ENCODE assay signal across 9 cellular contexts in the genomic region with DNA sequence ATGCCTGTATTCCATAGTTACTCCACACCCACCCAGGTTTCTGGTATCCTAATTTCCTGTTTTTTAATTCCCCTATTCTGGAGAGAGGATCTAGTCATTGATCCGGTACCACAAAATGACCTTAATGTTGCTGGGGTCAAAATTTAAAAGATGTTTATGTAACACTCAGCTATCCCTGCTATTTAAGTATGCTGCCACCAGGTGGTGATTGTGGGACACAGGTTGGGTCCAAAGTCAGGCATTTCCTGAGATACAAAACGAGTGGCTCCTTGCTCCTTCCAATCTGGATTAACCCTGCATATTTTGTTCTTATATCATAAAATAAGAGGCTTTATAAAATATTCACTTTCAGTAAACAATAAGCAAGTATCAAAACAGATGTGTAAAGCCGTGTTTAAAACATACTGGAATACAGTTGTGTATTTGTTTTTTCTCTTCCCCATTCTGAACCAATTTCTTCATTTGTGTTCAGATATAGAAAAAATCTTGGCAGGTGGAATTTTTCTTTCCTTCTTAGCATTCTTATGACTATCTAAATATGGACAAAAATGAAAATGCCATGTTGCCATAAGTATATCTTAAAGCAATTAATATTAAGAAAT. TPM values are rescaled to one million over a fixed set of nuclear protein-coding genes. Genes with fewer than 3 reads are reported as not detected.
DNase-seq lines count a peak whose midpoint lies in the region; ATAC-seq and TF ChIP-seq lines count a peak whose summit lies in the region.
"Had no signal": no experiment of that assay in that cellular context is flagged by ENCODE, and none has a peak within 500 bp of the region (broad histone marks: within the 10 kb centered on the region; RNA-seq: fewer than 3 reads in every experiment).

No MANE protein-coding gene starts in this region.

- H3K27ac ChIP-seq in VCaP (no peak overlapping the region), lower lobe of right lung (no peak overlapping the region), esophagus muscularis mucosa (replicated peaks in 1 of 4) (no peak overlapping the region), right cardiac atrium (ENCODE audit: low read length) (no peak overlapping the region)

- H3K36me3 ChIP-seq in lower lobe of right lung (no peaks in the 10 kb centered on the region), esophagus muscularis mucosa (no peaks in the 10 kb centered on the region)

- H3K9me3 ChIP-seq in lower lobe of right lung (no peaks in the 10 kb centered on the region), esophagus muscularis mucosa (peaks cover 0 to under 1% (median 0%) of the 10 kb centered on the region in 4 donors), right cardiac atrium (ENCODE audit: control insufficient read depth, low read length) (no peaks in the 10 kb centered on the region)

- no peak overlapping the region for H3K4me3 ChIP-seq in lower lobe of right lung
- H3K4me3 ChIP-seq in esophagus muscularis mucosa = no peak overlapping the region
- H3K4me3 ChIP-seq in right cardiac atrium (ENCODE audit: low read length) = no peak overlapping the region

- TF ChIP-seq EP300 in esophagus muscularis mucosa (IDR thresholded peaks at IDR 0.05) = no peak

- DNase-seq in DMS 273 (lab: John Stamatoyannopoulos, UW; ENCODE audit: unreplicated experiment) (peak; percentile 54), DMS 273 treated with DMSO at 0.1 percent for 48 hours (lab: John Stamatoyannopoulos, UW) (no peak), HT1080 (ENCODE audit: low read depth) (peak; percentile 15), lower lobe of right lung (no peak), esophagus muscularis mucosa (ENCODE audit: extremely low spot score) (no peak), right cardiac atrium (no peak)
- DNase-seq: activated B cell treated with CpG ODN at 0.5 μM for 24 hours had no signal

- WGBS in esophagus muscularis mucosa = 44% methylated on average over 3 of the region's 3 CpGs
- WGBS in right cardiac atrium = 46% methylated on average over 3 of the region's 3 CpGs

- H3K27me3 ChIP-seq in lower lobe of right lung (ENCODE audit: low read depth) (no peaks in the 10 kb centered on the region), esophagus muscularis mucosa (peaks cover 0 to 20% (median 0%) of the 10 kb centered on the region in 4 donors), right cardiac atrium (ENCODE audit: control insufficient read depth, insufficient read depth) (no peaks in the 10 kb centered on the region)

- TF ChIP-seq CTCF in VCaP (conservative IDR thresholded peaks at IDR 0.05) (peak; percentile 61), lower lobe of right lung (IDR thresholded peaks at IDR 0.05) (peak; percentile 29), esophagus muscularis mucosa (IDR thresholded peaks at IDR 0.05) (no peak)

- H3K4me1 ChIP-seq in lower lobe of right lung = no peaks in the 10 kb centered on the region
- no peaks in the 10 kb centered on the region for H3K4me1 ChIP-seq in esophagus muscularis mucosa
- peaks cover 1% of the 10 kb centered on the region for H3K4me1 ChIP-seq in right cardiac atrium (ENCODE audit: control insufficient read depth, insufficient read depth, low read length)

- intact Hi-C loops in lower lobe of right lung (cut with DNase I) = no loop called here
- intact Hi-C loops in esophagus muscularis mucosa (cut with DNase I) = no loop called here
- intact Hi-C loops in right cardiac atrium (cut with DNase I) = no loop called here

- ATAC-seq in lower lobe of right lung (no peak), right cardiac atrium (no peak), HG02870 (IDR thresholded peaks at IDR 0.05; ENCODE audit: unreplicated experiment) (no peak)

- no peak for TF ChIP-seq POLR2A in esophagus muscularis mucosa (IDR thresholded peaks at IDR 0.05; ENCODE audit: low read depth)

RNA-seq across cellular contexts. Expression of a gene that starts 16.3 kb away (rescaled TPM):
- total RNA-seq in HT1080 (2014; rRNA removed; shearing (Covaris generic)) = not detected in 2 replicates
- not detected in 2 replicates for polyA plus RNA-seq in HT1080 (2015; cell fraction: cytosol; rRNA removed)
- polyA plus RNA-seq in HT1080 (2015; cell fraction: nucleus; rRNA removed) = not detected in 2 replicates
- 0.18 TPM for total RNA-seq in lower lobe of right lung
- not detected for total RNA-seq in esophagus muscularis mucosa
- not detected for total RNA-seq in right cardiac atrium
- not detected for polyA plus RNA-seq in right cardiac atrium
- total RNA-seq: activated B cell treated with CpG ODN at 0.5 μM for 24 hours had no signal

Comparison
In these comparisons a context has a peak if more than half of its experiments do, and no peak if none do; other contexts are left out.
1. DNase-seq: peak in DMS 273 (single experiment) and HT1080 (single experiment); none in DMS 273 treated with DMSO at 0.1 percent for 48 hours (single experiment), lower lobe of right lung (single experiment), esophagus muscularis mucosa (single experiment) and right cardiac atrium (0 of 3).
2. CTCF ChIP-seq: peak in VCaP (single experiment) and lower lobe of right lung (single experiment); none in esophagus muscularis mucosa (0 of 3).